22 cellular contexts compared by ENCODE assay signal in the genomic region with DNA sequence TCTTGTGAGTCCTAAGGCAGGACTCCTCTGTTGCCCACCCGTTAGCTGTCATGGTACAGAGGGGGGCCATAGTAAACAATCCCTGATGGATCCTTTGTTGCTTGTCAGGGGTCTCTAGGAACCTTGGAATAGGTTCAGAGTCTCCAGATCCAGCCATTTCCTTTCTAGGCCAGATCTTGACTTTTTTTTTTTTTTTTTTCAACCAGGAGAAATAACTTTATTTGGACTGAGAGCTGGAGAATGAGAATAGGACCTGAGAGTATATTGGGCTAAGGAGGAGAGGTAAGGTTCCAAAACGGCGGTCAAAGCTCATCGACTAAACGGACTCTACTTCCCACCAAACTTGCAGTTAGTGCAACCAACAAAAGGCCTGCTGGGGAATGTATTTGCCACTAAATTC. TPM values are rescaled to one million over a fixed set of nuclear protein-coding genes. Genes with fewer than 3 reads are reported as not detected.
DNase-seq lines count a peak whose midpoint lies in the region; ATAC-seq, FAIRE-seq and TF ChIP-seq lines count a peak whose summit lies in the region.
"Had no signal": no experiment of that assay in that cellular context is flagged by ENCODE, and none has a peak within 500 bp of the region (broad histone marks: within the 10 kb centered on the region; RNA-seq: fewer than 3 reads in every experiment).

No MANE protein-coding gene starts in this region.

- no peak overlapping the region for H3K4me2 ChIP-seq in HepG2 (ENCODE audit: low read depth, low read length)
- H3K4me2 ChIP-seq: A549; BLaER1 treated with 17β-estradiol and CSF1 and Interleukin-3, amounts not matched to agents 10 nM and 100 nM; GM23338 had no signal

- H3K9me3 ChIP-seq in HepG2 (ENCODE audit: low read length) (no peaks in the 10 kb centered on the region), right lobe of liver (no peaks in the 10 kb centered on the region), WERI-Rb-1 (ENCODE audit: severe bottlenecking) (no peaks in the 10 kb centered on the region)
- H3K9me3 ChIP-seq: A549; BE2C; BLaER1 treated with 17β-estradiol and CSF1 and Interleukin-3, amounts not matched to agents 10 nM and 100 nM; HAP-1 had no signal

- WGBS in HepG2 (ENCODE audit: low lambda C conversion rate) = 92% methylated on average over 5 of the region's 5 CpGs
- WGBS in right lobe of liver (ENCODE audit: insufficient coverage, low coverage, low lambda C conversion rate, missing lambda C conversion rate) = 94% methylated on average over 5 of the region's 5 CpGs

- no peaks in the 10 kb centered on the region for H3K79me2 ChIP-seq in HepG2 (ENCODE audit: insufficient read depth, low read length)

- peaks cover 34% of the 10 kb centered on the region for H3K36me3 Mint-ChIP-seq in nephron progenitor cell (ENCODE audit: low read depth)

- DNase-seq in HepG2 (ENCODE audit: low spot score) = no peak
- DNase-seq in right lobe of liver = no peak
- no peak for DNase-seq in WERI-Rb-1
- DNase-seq in nephron progenitor cell = no peak
- DNase-seq in activated T-cell treated with anti-CD3 and anti-CD28 coated beads for 4 hours = no peak
- no peak for DNase-seq in GM19239 (ENCODE audit: insufficient read length, low spot score)
- DNase-seq: 8988T; ACHN; AML-193; BE2C; Calu3; CD4-positive, alpha-beta memory T cell; COR-L47; DMS53; DMS79 treated with DMSO at 0.1 percent for 48 hours; GF-D8 had no signal

- peaks cover 0 to 1% of the 10 kb centered on the region in 2 experiments; a peak in 2 of 5 replicates for H3K36me3 ChIP-seq in HepG2 (replicated peaks in 1 of 2; ENCODE audit: control insufficient read depth in 1 of 2, insufficient read depth in 2 of 2, low read length in 2 of 2)
- peaks cover 0 to 3% (median 1%) of the 10 kb centered on the region in 4 donors for H3K36me3 ChIP-seq in right lobe of liver
- H3K36me3 ChIP-seq in WERI-Rb-1 = peaks cover 26% of the 10 kb centered on the region

- POLR2A ChIA-PET in HepG2 (lab: Yijun Ruan, JAX) = no interaction called here

- peak overlapping the region; percentile 70 for H3K27ac Mint-ChIP-seq in nephron progenitor cell
- H3K27ac Mint-ChIP-seq: CD14-positive monocyte, GM23338 had no signal

- H3K4me1 Mint-ChIP-seq in nephron progenitor cell = peaks cover 4% of the 10 kb centered on the region
- H3K4me1 Mint-ChIP-seq: GM23338 had no signal

- CTCF ChIA-PET in HepG2 (lab: Yijun Ruan, JAX; ENCODE audit: low intra/inter-chr PET ratio, low total read pairs) = no interaction called here

- TF ChIP-seq EP300 in HepG2 (IDR thresholded peaks at IDR 0.05; ENCODE audit: low read depth in 2 of 2, low read length in 2 of 2) (no peak), HepG2 (CRISPR knock-in tag; IDR thresholded peaks at IDR 0.05; ENCODE audit: borderline replicate concordance) (no peak)

- H3K27me3 ChIP-seq in HepG2 (ENCODE audit: control insufficient read depth in 1 of 2, insufficient read depth in 2 of 2, low read length in 2 of 2) (no peaks in the 10 kb centered on the region), right lobe of liver (no peaks in the 10 kb centered on the region), WERI-Rb-1 (ENCODE audit: insufficient read depth, low read depth, severe bottlenecking) (no peaks in the 10 kb centered on the region)
- H3K27me3 ChIP-seq: BE2C; BLaER1 treated with 17β-estradiol and CSF1 and Interleukin-3, amounts not matched to agents 10 nM and 100 nM had no signal

- TF ChIP-seq POLR2A in HepG2 (IDR thresholded peaks at IDR 0.05; ENCODE audit: insufficient read depth in 1 of 2, low read depth in 2 of 2, low read length in 2 of 2) = no peak
- TF ChIP-seq POLR2A in right lobe of liver (IDR thresholded peaks at IDR 0.05) = no peak

- in situ Hi-C loops in HepG2 (cut with HindIII; ENCODE audit: extremely low pct_ligation_motif_present, low pct_unique_long_range_greater_than_20kb) = no loop called here

- H3K27ac ChIP-seq in HepG2 (ENCODE audit: extremely low read length, insufficient read depth, low read length) (no peak overlapping the region), right lobe of liver (no peak overlapping the region), WERI-Rb-1 (peak overlapping the region; percentile 90)
- H3K27ac ChIP-seq: A549; BLaER1 treated with 17β-estradiol and CSF1 and Interleukin-3, amounts not matched to agents 10 nM and 100 nM had no signal

- H3K4me1 ChIP-seq in HepG2 (ENCODE audit: insufficient read depth, low read length) = peaks cover 10% of the 10 kb centered on the region
- peaks cover 0 to 5% (median 0%) of the 10 kb centered on the region in 4 donors for H3K4me1 ChIP-seq in right lobe of liver
- H3K4me1 ChIP-seq: A549, BE2C, HAP-1 had no signal

- no peaks in the 10 kb centered on the region for H3K27me3 Mint-ChIP-seq in nephron progenitor cell (ENCODE audit: low read depth, poor library complexity)
- H3K27me3 Mint-ChIP-seq: CD4-positive, alpha-beta memory T cell had no signal

- H4K20me1 ChIP-seq in HepG2 (ENCODE audit: insufficient read depth, low read length) = no peaks in the 10 kb centered on the region

- no peak overlapping the region for H3K9ac ChIP-seq in HepG2 (ENCODE audit: insufficient read depth, low read depth, low read length)
- H3K9ac ChIP-seq: BLaER1 treated with 17β-estradiol and CSF1 and Interleukin-3, amounts not matched to agents 10 nM and 100 nM had no signal

- ATAC-seq in HepG2 (no peak), right lobe of liver (no peak), HG03457 (IDR thresholded peaks at IDR 0.05; ENCODE audit: unreplicated experiment) (no peak)
- ATAC-seq: A549, GM23338 had no signal

- TF ChIP-seq CTCF in HepG2 (CRISPR knock-in tag; IDR thresholded peaks at IDR 0.05) = no peak
- no peak for TF ChIP-seq CTCF in right lobe of liver (IDR thresholded peaks at IDR 0.05)
- no peak for TF ChIP-seq CTCF in WERI-Rb-1 (IDR thresholded peaks at IDR 0.05; ENCODE audit: low read depth, low read length)
- TF ChIP-seq CTCF in nephron progenitor cell (IDR thresholded peaks at IDR 0.05) = no peak

- no peak for FAIRE-seq in HepG2 (lab: Jason Lieb, UNC)
- no peak for FAIRE-seq in GM19239 (lab: Jason Lieb, UNC)
- FAIRE-seq: A549 had no signal

- no TSS peak for BruUV-seq in HepG2 (replicated peaks; lab: Mats Ljungman, UMichigan)

- H3K4me3 ChIP-seq in HepG2 (replicated peaks in 1 of 3; ENCODE audit: insufficient read depth in 1 of 3, low read depth in 2 of 3, low read length in 3 of 3) (no peak overlapping the region), right lobe of liver (no peak overlapping the region), WERI-Rb-1 (ENCODE audit: low read depth, low read length) (no peak overlapping the region)
- H3K4me3 ChIP-seq: A549; BLaER1 treated with 17β-estradiol and CSF1 and Interleukin-3, amounts not matched to agents 10 nM and 100 nM; GM23338; HAP-1 had no signal

- no peaks in the 10 kb centered on the region for H3K9me3 Mint-ChIP-seq in nephron progenitor cell
- H3K9me3 Mint-ChIP-seq: CD14-positive monocyte; CD4-positive, alpha-beta memory T cell; GM23338 had no signal

- intact Hi-C loops in HepG2 (cut with micrococcal nuclease; ENCODE audit: unreplicated experiment) (no loop called here), right lobe of liver (cut with DNase I) (no loop called here)

- H3K4me3 Mint-ChIP-seq in nephron progenitor cell = no peak overlapping the region
- H3K4me3 Mint-ChIP-seq: CD14-positive monocyte; CD4-positive, alpha-beta memory T cell; GM23338 had no signal

- TF ChIP-seq RAD21 in HepG2 (CRISPR knock-in tag; IDR thresholded peaks at IDR 0.05) = no peak

- H2AFZ ChIP-seq in HepG2 (ENCODE audit: low read length) = no peak overlapping the region
- H2AFZ ChIP-seq: GM23338 had no signal

RNA-seq across cellular contexts. Expression of a gene that starts 7.7 kb away (rescaled TPM):
- 9.6 and 15.2 TPM in 2 replicates for total RNA-seq in HepG2 (2016; rRNA removed; fragmentation: Illumina TruSeq; extraction: Trizol)
- total RNA-seq in HepG2 (2016; cell fraction: cytosol; rRNA removed; fragmentation: Illumina TruSeq; extraction: Trizol; ENCODE audit: low read depth) = 14.5 and 15.6 TPM in 2 replicates
- 7.8 and 17.7 TPM in 2 replicates for total RNA-seq in HepG2 (2016; cell fraction: insoluble cytoplasmic fraction; rRNA removed; fragmentation: Illumina TruSeq; extraction: Trizol)
- total RNA-seq in HepG2 (2016; cell fraction: membrane; rRNA removed; fragmentation: Illumina TruSeq; extraction: Trizol) = 7.5 and 7.9 TPM in 2 replicates
- total RNA-seq in HepG2 (2016; cell fraction: nucleus; rRNA removed; fragmentation: Illumina TruSeq; extraction: Trizol) = 18.0 and 22.9 TPM in 2 replicates
- 9.8 and 11.4 TPM in 2 replicates for polyA plus RNA-seq in HepG2 (2011; rRNA removed)
- 4.5 and 5.1 TPM in 2 replicates for polyA plus RNA-seq in HepG2 (2011; cell fraction: cytosol; rRNA removed)
- 41.9 and 50.5 TPM in 2 replicates for polyA plus RNA-seq in HepG2 (2011; cell fraction: nucleus; rRNA removed)
- polyA plus RNA-seq in HepG2 (2012) = 5.9 and 7.9 TPM in 2 replicates
- 0.96 and 1.0 TPM in 2 replicates for polyA plus RNA-seq in HepG2 (2016; cell fraction: cytosol; fragmentation: Illumina TruSeq; extraction: Trizol; ENCODE audit: low read depth)
- 4.9 and 7.5 TPM in 2 replicates for polyA plus RNA-seq in HepG2 (2016; cell fraction: insoluble cytoplasmic fraction; fragmentation: Illumina TruSeq; extraction: Trizol; ENCODE audit: low read depth)
- 1.5 and 1.6 TPM in 2 replicates for polyA plus RNA-seq in HepG2 (2016; cell fraction: membrane; fragmentation: Illumina TruSeq; extraction: Trizol; ENCODE audit: low read depth)
- 40.5 and 41.1 TPM in 2 replicates for polyA plus RNA-seq in HepG2 (2016; cell fraction: nucleus; fragmentation: Illumina TruSeq; extraction: Trizol; ENCODE audit: insufficient read depth, low read depth)
- 11.0 and 27.5 TPM in 2 replicates for polyA minus RNA-seq in HepG2 (2011; rRNA and poly(A)+ RNA removed; ENCODE audit: low replicate concordance)
- polyA minus RNA-seq in HepG2 (2011; cell fraction: cytosol; rRNA and poly(A)+ RNA removed) = 3.5 and 3.7 TPM in 2 replicates
- polyA minus RNA-seq in HepG2 (2011; cell fraction: nucleus; rRNA and poly(A)+ RNA removed) = 14.2 and 17.9 TPM in 2 replicates
- total RNA-seq in right lobe of liver = 10 to 100 TPM in 2 of 6 experiments, 1 to 10 TPM in 4; 7.2 to 11.2 (median 8.6) TPM

RNA-seq across cellular contexts. Expression of a gene that starts 19.3 kb away (rescaled TPM):
- total RNA-seq in HepG2 (2016; rRNA removed; fragmentation: Illumina TruSeq; extraction: Trizol) = 7.5 and 10.2 TPM in 2 replicates
- 2.1 and 2.2 TPM in 2 replicates for total RNA-seq in HepG2 (2016; cell fraction: cytosol; rRNA removed; fragmentation: Illumina TruSeq; extraction: Trizol; ENCODE audit: low read depth)
- 8.4 and 9.7 TPM in 2 replicates for total RNA-seq in HepG2 (2016; cell fraction: insoluble cytoplasmic fraction; rRNA removed; fragmentation: Illumina TruSeq; extraction: Trizol)
- 4.8 and 6.0 TPM in 2 replicates for total RNA-seq in HepG2 (2016; cell fraction: membrane; rRNA removed; fragmentation: Illumina TruSeq; extraction: Trizol)
- total RNA-seq in HepG2 (2016; cell fraction: nucleus; rRNA removed; fragmentation: Illumina TruSeq; extraction: Trizol) = 9.1 and 11.5 TPM in 2 replicates
- polyA plus RNA-seq in HepG2 (2011; rRNA removed) = 17.9 and 19.0 TPM in 2 replicates
- polyA plus RNA-seq in HepG2 (2011; cell fraction: cytosol; rRNA removed) = 14.6 and 15.9 TPM in 2 replicates
- 44.0 and 49.0 TPM in 2 replicates for polyA plus RNA-seq in HepG2 (2011; cell fraction: nucleus; rRNA removed)
- polyA plus RNA-seq in HepG2 (2012) = 12.2 and 14.8 TPM in 2 replicates
- polyA plus RNA-seq in HepG2 (2016; cell fraction: cytosol; fragmentation: Illumina TruSeq; extraction: Trizol; ENCODE audit: low read depth) = 2.2 and 2.4 TPM in 2 replicates
- polyA plus RNA-seq in HepG2 (2016; cell fraction: insoluble cytoplasmic fraction; fragmentation: Illumina TruSeq; extraction: Trizol; ENCODE audit: low read depth) = 10.6 and 11.0 TPM in 2 replicates
- 4.9 and 5.8 TPM in 2 replicates for polyA plus RNA-seq in HepG2 (2016; cell fraction: membrane; fragmentation: Illumina TruSeq; extraction: Trizol; ENCODE audit: low read depth)
- polyA plus RNA-seq in HepG2 (2016; cell fraction: nucleus; fragmentation: Illumina TruSeq; extraction: Trizol; ENCODE audit: insufficient read depth, low read depth) = 21.9 and 23.8 TPM in 2 replicates
- polyA minus RNA-seq in HepG2 (2011; rRNA and poly(A)+ RNA removed; ENCODE audit: low replicate concordance) = 41.2 and 52.9 TPM in 2 replicates
- polyA minus RNA-seq in HepG2 (2011; cell fraction: cytosol; rRNA and poly(A)+ RNA removed) = 7.0 and 13.9 TPM in 2 replicates
- 7.8 and 8.6 TPM in 2 replicates for polyA minus RNA-seq in HepG2 (2011; cell fraction: nucleus; rRNA and poly(A)+ RNA removed)
- 10 to 100 TPM; 19.2 to 42.8 (median 23.7) TPM for total RNA-seq in right lobe of liver

RNA-seq across cellular contexts. Expression of a gene that starts 44.3 kb away (rescaled TPM):
- total RNA-seq in HepG2 (2016; rRNA removed; fragmentation: Illumina TruSeq; extraction: Trizol) (2.0 and 2.9 TPM in 2 replicates), right lobe of liver (1 to 10 TPM in 5 of 6 experiments, under 1 TPM in 1; 0.75 to 2.9 (median 2.1) TPM)
- 0.26 and 0.51 TPM in 2 replicates for total RNA-seq in HepG2 (2016; cell fraction: cytosol; rRNA removed; fragmentation: Illumina TruSeq; extraction: Trizol; ENCODE audit: low read depth)
- total RNA-seq in HepG2 (2016; cell fraction: insoluble cytoplasmic fraction; rRNA removed; fragmentation: Illumina TruSeq; extraction: Trizol) = 2.1 and 2.3 TPM in 2 replicates
- 0.76 and 0.87 TPM in 2 replicates for total RNA-seq in HepG2 (2016; cell fraction: membrane; rRNA removed; fragmentation: Illumina TruSeq; extraction: Trizol)
- total RNA-seq in HepG2 (2016; cell fraction: nucleus; rRNA removed; fragmentation: Illumina TruSeq; extraction: Trizol) = 4.0 and 4.3 TPM in 2 replicates
- polyA plus RNA-seq in HepG2 (2011; rRNA removed) = 3.6 and 3.9 TPM in 2 replicates
- polyA plus RNA-seq in HepG2 (2011; cell fraction: cytosol; rRNA removed) = 2.0 and 2.7 TPM in 2 replicates
- 5.7 and 7.1 TPM in 2 replicates for polyA plus RNA-seq in HepG2 (2011; cell fraction: nucleus; rRNA removed)
- polyA plus RNA-seq in HepG2 (2012) = 2.7 and 4.0 TPM in 2 replicates
- polyA plus RNA-seq in HepG2 (2016; cell fraction: cytosol; fragmentation: Illumina TruSeq; extraction: Trizol; ENCODE audit: low read depth) = 0.40 TPM in 1 of 2 replicates, not detected in the other
- polyA plus RNA-seq in HepG2 (2016; cell fraction: insoluble cytoplasmic fraction; fragmentation: Illumina TruSeq; extraction: Trizol; ENCODE audit: low read depth) = 2.5 and 3.2 TPM in 2 replicates
- 0.06 and 0.50 TPM in 2 replicates for polyA plus RNA-seq in HepG2 (2016; cell fraction: membrane; fragmentation: Illumina TruSeq; extraction: Trizol; ENCODE audit: low read depth)
- 7.5 and 8.1 TPM in 2 replicates for polyA plus RNA-seq in HepG2 (2016; cell fraction: nucleus; fragmentation: Illumina TruSeq; extraction: Trizol; ENCODE audit: insufficient read depth, low read depth)
- polyA minus RNA-seq in HepG2 (2011; rRNA and poly(A)+ RNA removed; ENCODE audit: low replicate concordance) = 6.8 and 9.4 TPM in 2 replicates
- polyA minus RNA-seq in HepG2 (2011; cell fraction: cytosol; rRNA and poly(A)+ RNA removed) = 3.7 and 5.8 TPM in 2 replicates
- 6.6 and 6.7 TPM in 2 replicates for polyA minus RNA-seq in HepG2 (2011; cell fraction: nucleus; rRNA and poly(A)+ RNA removed)
- polyA plus RNA-seq: CD14-positive monocyte had no signal
